In genomic region chr21:14583629-14584251, GRCh38 we compare ENCODE assay signal across 26 cellular contexts. TPM values are rescaled to one million over a fixed set of nuclear protein-coding genes. Genes with fewer than 3 reads are reported as not detected.
DNase-seq lines count a peak whose midpoint lies in the region; ATAC-seq and TF ChIP-seq lines count a peak whose summit lies in the region.
"Had no signal": no experiment of that assay in that cellular context is flagged by ENCODE, and none has a peak within 500 bp of the region (broad histone marks: within the 10 kb centered on the region; RNA-seq: fewer than 3 reads in every experiment).

No MANE protein-coding gene starts in this region.

- H3K9me3 Mint-ChIP-seq in activated CD8-positive, alpha-beta memory T cell treated with anti-CD3 and anti-CD28 coated beads, Interleukin-2, amount 10 ng/mL, durations not matched to agents 7 days and 5 days (ENCODE audit: low read depth), result peaks cover 4% of the 10 kb centered on the region
- no peaks in the 10 kb centered on the region for H3K9me3 Mint-ChIP-seq in GM23338
- H3K9me3 Mint-ChIP-seq in activated T-helper 1 cell treated with anti-CD3 and anti-CD28 coated beads, Interleukin-12 subunit alpha, Interleukin-12 subunit beta, Interleukin-2, Interleukin-4 antibody, amounts not matched to agents 30 ng/mL and 10 ng/mL and 1 ng/mL, durations not matched to agents 14 hours and 24 hours and 36 hours, result peaks cover 9% of the 10 kb centered on the region
- H3K9me3 Mint-ChIP-seq in stimulated activated effector memory CD8-positive, alpha-beta T cell treated with anti-CD3 and anti-CD28 coated beads, Interleukin-12 subunit alpha, Interleukin-12 subunit beta, amount 100 ng/mL, for 72 hours, result peaks cover 3% of the 10 kb centered on the region

- H3K4me3 Mint-ChIP-seq in activated CD8-positive, alpha-beta memory T cell treated with anti-CD3 and anti-CD28 coated beads, Interleukin-2, amount 10 ng/mL, durations not matched to agents 7 days and 5 days, result no peak overlapping the region
- no peak overlapping the region for H3K4me3 Mint-ChIP-seq in GM23338
- H3K4me3 Mint-ChIP-seq in activated T-helper 1 cell treated with anti-CD3 and anti-CD28 coated beads, Interleukin-12 subunit alpha, Interleukin-12 subunit beta, Interleukin-2, Interleukin-4 antibody, amounts not matched to agents 30 ng/mL and 10 ng/mL and 1 ng/mL, durations not matched to agents 14 hours and 24 hours and 36 hours, result no peak overlapping the region
- H3K4me3 Mint-ChIP-seq in stimulated activated effector memory CD8-positive, alpha-beta T cell treated with anti-CD3 and anti-CD28 coated beads, Interleukin-12 subunit alpha, Interleukin-12 subunit beta, amount 100 ng/mL, for 72 hours, result no peak overlapping the region

- H4K20me1 ChIP-seq in GM23338 (replicated peaks; ENCODE audit: insufficient read depth), result no peaks in the 10 kb centered on the region

- H2AFZ ChIP-seq in GM23338, result peak overlapping the region; percentile 25; the same call in 1 of the 2 replicates
- H2AFZ ChIP-seq: GM23248, PC-9 had no signal

- in situ Hi-C loops in transverse colon (cut with MboI; ENCODE audit: low pct_ligation_motif_present in 1 of 4, low pct_unique_long_range_greater_than_20kb in 1 of 4, low sequenced_read_pairs in 3 of 4), result no loop called here

- peaks cover 14% of the 10 kb centered on the region for H3K36me3 Mint-ChIP-seq in activated CD8-positive, alpha-beta memory T cell treated with anti-CD3 and anti-CD28 coated beads, Interleukin-2, amount 10 ng/mL, durations not matched to agents 7 days and 5 days
- 0 out of 3 replicates have a peak, but pooled peaks cover 3% of the 10 kb centered on the region for H3K36me3 Mint-ChIP-seq in GM23338 (ENCODE audit: low read depth)
- H3K36me3 Mint-ChIP-seq in activated T-helper 1 cell treated with anti-CD3 and anti-CD28 coated beads, Interleukin-12 subunit alpha, Interleukin-12 subunit beta, Interleukin-2, Interleukin-4 antibody, amounts not matched to agents 30 ng/mL and 10 ng/mL and 1 ng/mL, durations not matched to agents 14 hours and 24 hours and 36 hours (ENCODE audit: low read depth), result peaks cover 8% of the 10 kb centered on the region
- H3K36me3 Mint-ChIP-seq in stimulated activated effector memory CD8-positive, alpha-beta T cell treated with anti-CD3 and anti-CD28 coated beads, Interleukin-12 subunit alpha, Interleukin-12 subunit beta, amount 100 ng/mL, for 72 hours, result no peaks in the 10 kb centered on the region

- WGBS in aorta, 2 donors, result 90 to 91% methylated on average over 4 of the region's 4 CpGs
- 95% methylated on average over 4 of the region's 4 CpGs for WGBS in transverse colon (ENCODE audit: low coverage in 1 of 2), 2 donors

- TF ChIP-seq EP300 in transverse colon (IDR thresholded peaks at IDR 0.05; ENCODE audit: low read depth), result no peak

- ATAC-seq in activated CD8-positive, alpha-beta memory T cell treated with anti-CD3 and anti-CD28 coated beads, Interleukin-2, amount 10 ng/mL, durations not matched to agents 7 days and 5 days, result peak; percentile 37
- no peak for ATAC-seq in GM23338
- ATAC-seq in stimulated activated effector memory CD8-positive, alpha-beta T cell treated with anti-CD3 and anti-CD28 coated beads, Interleukin-12 subunit alpha, Interleukin-12 subunit beta, amount 100 ng/mL, for 72 hours, result peak; percentile 51
- no peak for ATAC-seq in aorta (ENCODE audit: low FRiP score)
- ATAC-seq: GM12878 had no signal

- H3K4me3 ChIP-seq in GM23338 (no peak overlapping the region), aorta (ENCODE audit: low read length in 2 of 2) (no peak overlapping the region), transverse colon (no peak overlapping the region)
- H3K4me3 ChIP-seq: GM12878, GM23248, HAP-1, MG63, PC-9 had no signal

- TF ChIP-seq CTCF in GM23338 (conservative IDR thresholded peaks at IDR 0.05; ENCODE audit: low read depth in 2 of 2), result no peak
- no peak for TF ChIP-seq CTCF in transverse colon (IDR thresholded peaks at IDR 0.05)

- no peak overlapping the region for H3K27ac Mint-ChIP-seq in activated CD8-positive, alpha-beta memory T cell treated with anti-CD3 and anti-CD28 coated beads, Interleukin-2, amount 10 ng/mL, durations not matched to agents 7 days and 5 days
- H3K27ac Mint-ChIP-seq in GM23338, result no peak overlapping the region
- H3K27ac Mint-ChIP-seq in activated T-helper 1 cell treated with anti-CD3 and anti-CD28 coated beads, Interleukin-12 subunit alpha, Interleukin-12 subunit beta, Interleukin-2, Interleukin-4 antibody, amounts not matched to agents 30 ng/mL and 10 ng/mL and 1 ng/mL, durations not matched to agents 14 hours and 24 hours and 36 hours, result peak overlapping the region; percentile 2
- H3K27ac Mint-ChIP-seq in stimulated activated effector memory CD8-positive, alpha-beta T cell treated with anti-CD3 and anti-CD28 coated beads, Interleukin-12 subunit alpha, Interleukin-12 subunit beta, amount 100 ng/mL, for 72 hours, result no peak overlapping the region

- H3K27me3 ChIP-seq in GM23338 (ENCODE audit: insufficient read depth) (no peaks in the 10 kb centered on the region), aorta (ENCODE audit: control insufficient read depth in 1 of 2, insufficient read depth in 2 of 2, low read length in 1 of 2) (no peaks in the 10 kb centered on the region), transverse colon (no peaks in the 10 kb centered on the region)
- H3K27me3 ChIP-seq: BE2C, MG63 had no signal

- no peaks in the 10 kb centered on the region for H3K9me2 ChIP-seq in GM23338 (ENCODE audit: insufficient read depth)

- CTCF ChIA-PET in activated CD8-positive, alpha-beta memory T cell treated with anti-CD3 and anti-CD28 coated beads, Interleukin-2, amount 10 ng/mL, durations not matched to agents 7 days and 5 days (lab: Charles Lee), result interaction anchor here (1.3 kb wide), 1 partner anchor 56 kb away, joined by 3 read pairs; no protein-coding TSS in a partner anchor

- H3F3A ChIP-seq in GM23338 (replicated peaks; ENCODE audit: low read depth), result no peaks in the 10 kb centered on the region

- H3K9me3 ChIP-seq in aorta (ENCODE audit: control insufficient read depth, low read length), result no peaks in the 10 kb centered on the region
- no peaks in the 10 kb centered on the region for H3K9me3 ChIP-seq in transverse colon
- H3K9me3 ChIP-seq: BE2C, Caco-2, HAP-1, MG63 had no signal

- peaks cover 14% of the 10 kb centered on the region for H3K4me1 Mint-ChIP-seq in activated CD8-positive, alpha-beta memory T cell treated with anti-CD3 and anti-CD28 coated beads, Interleukin-2, amount 10 ng/mL, durations not matched to agents 7 days and 5 days
- H3K4me1 Mint-ChIP-seq in GM23338, result no peaks in the 10 kb centered on the region
- peaks cover 62% of the 10 kb centered on the region for H3K4me1 Mint-ChIP-seq in activated T-helper 1 cell treated with anti-CD3 and anti-CD28 coated beads, Interleukin-12 subunit alpha, Interleukin-12 subunit beta, Interleukin-2, Interleukin-4 antibody, amounts not matched to agents 30 ng/mL and 10 ng/mL and 1 ng/mL, durations not matched to agents 14 hours and 24 hours and 36 hours (ENCODE audit: low read depth)
- H3K4me1 Mint-ChIP-seq in stimulated activated effector memory CD8-positive, alpha-beta T cell treated with anti-CD3 and anti-CD28 coated beads, Interleukin-12 subunit alpha, Interleukin-12 subunit beta, amount 100 ng/mL, for 72 hours, result peaks cover 8% of the 10 kb centered on the region

- H3K4me2 ChIP-seq in GM23338, result no peak overlapping the region
- H3K4me2 ChIP-seq: PC-9 had no signal

- H3K27ac ChIP-seq in GM23338 (ENCODE audit: low read depth), result no peak overlapping the region
- H3K27ac ChIP-seq in aorta (ENCODE audit: low read depth in 1 of 2, low read length in 2 of 2), result no peak overlapping the region
- no peak overlapping the region for H3K27ac ChIP-seq in transverse colon
- H3K27ac ChIP-seq: GM23248, PC-9, RWPE1 had no signal

- H3K27me3 Mint-ChIP-seq in activated CD8-positive, alpha-beta memory T cell treated with anti-CD3 and anti-CD28 coated beads, Interleukin-2, amount 10 ng/mL, durations not matched to agents 7 days and 5 days, result no peaks in the 10 kb centered on the region
- H3K27me3 Mint-ChIP-seq in GM23338 (ENCODE audit: insufficient read depth, low read depth, poor library complexity), result no peaks in the 10 kb centered on the region
- H3K27me3 Mint-ChIP-seq in activated T-helper 1 cell treated with anti-CD3 and anti-CD28 coated beads, Interleukin-12 subunit alpha, Interleukin-12 subunit beta, Interleukin-2, Interleukin-4 antibody, amounts not matched to agents 30 ng/mL and 10 ng/mL and 1 ng/mL, durations not matched to agents 14 hours and 24 hours and 36 hours (ENCODE audit: insufficient read depth), result no peaks in the 10 kb centered on the region

- DNase-seq in activated CD8-positive, alpha-beta memory T cell treated with anti-CD3 and anti-CD28 coated beads, Interleukin-2, amount 10 ng/mL, durations not matched to agents 7 days and 5 days, result no peak
- no peak for DNase-seq in activated CD8-positive, alpha-beta memory T cell treated with anti-CD3 and anti-CD28 coated beads for 24 hours
- DNase-seq in GM23338 (ENCODE audit: low spot score) (no peak), aorta (no peak), transverse colon (no peak)
- no peak for DNase-seq in activated T-helper 1 cell treated with anti-CD3 and anti-CD28 coated beads, Interleukin-12 subunit alpha, Interleukin-12 subunit beta, Interleukin-2, Interleukin-4 antibody, amounts not matched to agents 30 ng/mL and 10 ng/mL and 1 ng/mL, durations not matched to agents 14 hours and 24 hours and 36 hours (ENCODE audit: low spot score)
- no peak for DNase-seq in stimulated activated effector memory CD8-positive, alpha-beta T cell treated with anti-CD3 and anti-CD28 coated beads, Interleukin-12 subunit alpha, Interleukin-12 subunit beta, amount 100 ng/mL, for 72 hours (ENCODE audit: low spot score in 2 of 2)
- no peak for DNase-seq in stimulated activated CD8-positive, alpha-beta memory T cell treated with anti-CD3 and anti-CD28 coated beads, Interleukin-4, amount 100 ng/mL, for 48 hours
- DNase-seq: BE2C, Caco-2, DMS 273 treated with DMSO at 0.1 percent for 48 hours, DMS79 treated with DMSO at 0.1 percent for 48 hours, GM23248, MG63, NCI-H1417, NCI-H1694 treated with DMSO at 0.1 percent for 48 hours, NCI-H2107, NCI-H446 treated with DMSO at 0.1 percent for 48 hours, NCI-H526 treated with DMSO at 0.1 percent for 48 hours, PC-9, SHP77 treated with DMSO at 0.1 percent for 48 hours had no signal

- no peaks in the 10 kb centered on the region for H3K79me2 ChIP-seq in GM23338 (replicated peaks; ENCODE audit: insufficient read depth)

- no peaks in the 10 kb centered on the region for H3K4me1 ChIP-seq in GM23338 (ENCODE audit: insufficient read depth)
- H3K4me1 ChIP-seq in aorta (ENCODE audit: control insufficient read depth in 1 of 2, insufficient read depth in 2 of 2, low read length in 2 of 2), result no peaks in the 10 kb centered on the region
- no peaks in the 10 kb centered on the region for H3K4me1 ChIP-seq in transverse colon
- H3K4me1 ChIP-seq: BE2C, Caco-2, HAP-1 had no signal

- intact Hi-C loops in activated T-helper 1 cell treated with anti-CD3 and anti-CD28 coated beads, Interleukin-12 subunit alpha, Interleukin-12 subunit beta, Interleukin-2, Interleukin-4 antibody, amounts not matched to agents 30 ng/mL and 10 ng/mL and 1 ng/mL, durations not matched to agents 14 hours and 24 hours and 36 hours (cut with micrococcal nuclease), result loop anchor here (2.0 kb wide), 1 partner anchor 153 kb away; no protein-coding TSS in a partner anchor
- intact Hi-C loops in aorta (cut with DNase I) (no loop called here), transverse colon (cut with DNase I; ENCODE audit: low total_unique reads) (no loop called here)

- no peak for TF ChIP-seq POLR2A in transverse colon (IDR thresholded peaks at IDR 0.05)

- no peaks in the 10 kb centered on the region for H3K36me3 ChIP-seq in GM23338 (ENCODE audit: insufficient read depth)
- no peaks in the 10 kb centered on the region for H3K36me3 ChIP-seq in aorta (ENCODE audit: control insufficient read depth in 1 of 2, insufficient read depth in 2 of 2, low read length in 1 of 2)
- H3K36me3 ChIP-seq in transverse colon, result no peaks in the 10 kb centered on the region
- H3K36me3 ChIP-seq: BE2C, HAP-1, MG63 had no signal

RNA-seq across cellular contexts. Expression of gene SAMSN1, which starts 37.6 kb away (rescaled TPM):
- 100 to 1,000 TPM in 1 of 2 experiments, 10 to 100 TPM in 1; 58.9 to 126 TPM for total RNA-seq in activated CD8-positive, alpha-beta memory T cell treated with anti-CD3 and anti-CD28 coated beads, Interleukin-2, amount 10 ng/mL, durations not matched to agents 7 days and 5 days
- 2.0 and 3.2 TPM in 2 replicates for total RNA-seq in GM23338 (2014; rRNA removed; shearing (Covaris generic))
- 5.4 and 7.9 TPM in 2 replicates for polyA plus RNA-seq in GM23338 (2016; fragmentation: Nextera tagmentation; extraction: Ambion mirVana)
- total RNA-seq in activated T-helper 1 cell treated with anti-CD3 and anti-CD28 coated beads, Interleukin-12 subunit alpha, Interleukin-12 subunit beta, Interleukin-2, Interleukin-4 antibody, amounts not matched to agents 30 ng/mL and 10 ng/mL and 1 ng/mL, durations not matched to agents 14 hours and 24 hours and 36 hours, result 115 and 119 TPM in 2 replicates
- total RNA-seq in aorta, result 10 to 100 TPM; 14.4 to 16.1 TPM
- 10 to 100 TPM in 1 of 2 donors, 1 to 10 TPM in 1; 1.2 to 14.4 TPM for polyA plus RNA-seq in aorta
- total RNA-seq in transverse colon, result 1 to 10 TPM; 1.6 to 9.5 (median 5.2) TPM
- total RNA-seq: A673, Caco-2, GM23248, LHCN-M2 had no signal
- polyA plus RNA-seq: GM23248 had no signal

Comparison
In these comparisons a context has a peak if more than half of its experiments do, and no peak if none do; other contexts are left out.
1. ATAC-seq: peak in activated CD8-positive, alpha-beta memory T cell treated with anti-CD3 and anti-CD28 coated beads, Interleukin-2, amount 10 ng/mL, durations not matched to agents 7 days and 5 days (single experiment) and stimulated activated effector memory CD8-positive, alpha-beta T cell treated with anti-CD3 and anti-CD28 coated beads, Interleukin-12 subunit alpha, Interleukin-12 subunit beta, amount 100 ng/mL, for 72 hours (single experiment); none in GM23338 (single experiment) and aorta (single experiment).